In genomic region chr3:30751610-30752299, GRCh38 we compare ENCODE assay signal across 8 cellular contexts.
A peak's percentile ranks its signal among the peaks of the same experiment; 100 is the strongest.
DNase-seq lines count a peak whose midpoint lies in the region; ATAC-seq and TF ChIP-seq lines count a peak whose summit lies in the region.

No MANE protein-coding gene starts in this region.

- H3K4me1 Mint-ChIP-seq in Calu3 (ENCODE audit: low read depth, unreplicated experiment), result peaks cover 38% of the 10 kb centered on the region

- H3K4me1 ChIP-seq in NT2/D1 (ENCODE audit: insufficient read depth, insufficient read length) (no peaks in the 10 kb centered on the region), left ventricle myocardium inferior (peaks cover 4% of the 10 kb centered on the region), sigmoid colon (peaks cover 0 to 21% (median 8%) of the 10 kb centered on the region in 4 donors)

- no TSS peak for BruUV-seq in Calu3 (replicated peaks; lab: Mats Ljungman, UMichigan)

- TF ChIP-seq POLR2A in sigmoid colon (IDR thresholded peaks at IDR 0.05), result no peak

- H3K36me3 Mint-ChIP-seq in Calu3 (ENCODE audit: insufficient read depth, unreplicated experiment), result no peaks in the 10 kb centered on the region

- peak; percentile 27 for DNase-seq in Calu3
- DNase-seq in NT2/D1 (ENCODE audit: low read depth, low spot score), result peak; percentile 22
- peak; percentile 10 to 14 for DNase-seq in activated T-helper 1 cell treated with anti-CD3 and anti-CD28 coated beads, Interleukin-2, amount 50 U/mL, for 16 hours (ENCODE audit: low read depth in 1 of 2, low spot score in 1 of 2)
- peak; percentile 33 for DNase-seq in left ventricle myocardium inferior
- peak; percentile 64 for DNase-seq in stimulated activated CD4-positive, alpha-beta T cell treated with anti-CD3 and anti-CD28 coated beads, Interleukin-4, amount 100 ng/mL, for 24 hours
- DNase-seq in hippocampal formation (lab: John Stamatoyannopoulos, UW), result no peak
- no peak for DNase-seq in sigmoid colon

- intact Hi-C loops in Calu3 (cut with micrococcal nuclease; ENCODE audit: unreplicated experiment) (loop anchor here (5.0 kb wide), 1 partner anchor 554 kb away; no protein-coding TSS in a partner anchor), left ventricle myocardium inferior (cut with micrococcal nuclease) (no loop called here), sigmoid colon (cut with DNase I) (loop anchor here (5.0 kb wide), 1 partner anchor 709 kb away; no protein-coding TSS in a partner anchor)

- no peak overlapping the region for H3K27ac Mint-ChIP-seq in Calu3 (ENCODE audit: unreplicated experiment)

- H3K9me3 Mint-ChIP-seq in Calu3 (ENCODE audit: low read depth, unreplicated experiment), result no peaks in the 10 kb centered on the region

- no peak overlapping the region for H3K9ac ChIP-seq in NT2/D1 (ENCODE audit: insufficient read length, low read depth)

- TF ChIP-seq CTCF in Calu3 (IDR thresholded peaks at IDR 0.05; ENCODE audit: unreplicated experiment), result no peak
- peak; percentile 55 for TF ChIP-seq CTCF in left ventricle myocardium inferior (IDR thresholded peaks at IDR 0.05; ENCODE audit: borderline replicate concordance)
- peak in 2 of 4 experiments; percentile 10 to 23 for TF ChIP-seq CTCF in sigmoid colon (IDR thresholded peaks at IDR 0.05)

- CTCF ChIA-PET in Calu3 (lab: Charles Lee), result interaction anchor here (1.0 kb wide), 1 partner anchor 552 kb away, joined by 4 read pairs; no protein-coding TSS in a partner anchor

- no peaks in the 10 kb centered on the region for H3K27me3 ChIP-seq in NT2/D1 (ENCODE audit: insufficient read depth, insufficient read length)
- H3K27me3 ChIP-seq in left ventricle myocardium inferior (ENCODE audit: low read depth), result no peaks in the 10 kb centered on the region
- H3K27me3 ChIP-seq in sigmoid colon, result no peaks in the 10 kb centered on the region

- no peak for TF ChIP-seq EP300 in sigmoid colon (IDR thresholded peaks at IDR 0.05)

- ATAC-seq in GM21717 (IDR thresholded peaks at IDR 0.05; ENCODE audit: unreplicated experiment), result peak; percentile 76

- no peak overlapping the region for H3K4me3 ChIP-seq in NT2/D1 (ENCODE audit: insufficient read length, low read depth)
- no peak overlapping the region for H3K4me3 ChIP-seq in left ventricle myocardium inferior
- H3K4me3 ChIP-seq in sigmoid colon, result no peak overlapping the region

- no peaks in the 10 kb centered on the region for H3K27me3 Mint-ChIP-seq in Calu3 (ENCODE audit: unreplicated experiment)

- H3K27ac ChIP-seq in left ventricle myocardium inferior (replicated peaks) (no peak overlapping the region), sigmoid colon (no peak overlapping the region)

- no peak overlapping the region for H3K4me3 Mint-ChIP-seq in Calu3 (ENCODE audit: low read depth, unreplicated experiment)

- whole genome bisulfite sequencing in sigmoid colon, 2 donors, result 72 to 87% methylated on average over 11 of the region's 11 CpGs

- H3K36me3 ChIP-seq in NT2/D1 (ENCODE audit: insufficient read depth, insufficient read length, low read length) (no peaks in the 10 kb centered on the region), left ventricle myocardium inferior (no peaks in the 10 kb centered on the region), sigmoid colon (no peaks in the 10 kb centered on the region)

- H3K9me3 ChIP-seq in NT2/D1 (ENCODE audit: insufficient read depth, low read length) (no peaks in the 10 kb centered on the region), left ventricle myocardium inferior (replicated peaks) (no peaks in the 10 kb centered on the region), sigmoid colon (no peaks in the 10 kb centered on the region)

Comparison
In these comparisons a context has a peak if more than half of its experiments do, and no peak if none do; other contexts are left out.
1. DNase-seq: peak in Calu3 (single experiment), NT2/D1 (single experiment), activated T-helper 1 cell treated with anti-CD3 and anti-CD28 coated beads, Interleukin-2, amount 50 U/mL, for 16 hours (2 of 2), left ventricle myocardium inferior (single experiment) and stimulated activated CD4-positive, alpha-beta T cell treated with anti-CD3 and anti-CD28 coated beads, Interleukin-4, amount 100 ng/mL, for 24 hours (single experiment); none in hippocampal formation (0 of 2) and sigmoid colon (single experiment).